In the genomic region with DNA sequence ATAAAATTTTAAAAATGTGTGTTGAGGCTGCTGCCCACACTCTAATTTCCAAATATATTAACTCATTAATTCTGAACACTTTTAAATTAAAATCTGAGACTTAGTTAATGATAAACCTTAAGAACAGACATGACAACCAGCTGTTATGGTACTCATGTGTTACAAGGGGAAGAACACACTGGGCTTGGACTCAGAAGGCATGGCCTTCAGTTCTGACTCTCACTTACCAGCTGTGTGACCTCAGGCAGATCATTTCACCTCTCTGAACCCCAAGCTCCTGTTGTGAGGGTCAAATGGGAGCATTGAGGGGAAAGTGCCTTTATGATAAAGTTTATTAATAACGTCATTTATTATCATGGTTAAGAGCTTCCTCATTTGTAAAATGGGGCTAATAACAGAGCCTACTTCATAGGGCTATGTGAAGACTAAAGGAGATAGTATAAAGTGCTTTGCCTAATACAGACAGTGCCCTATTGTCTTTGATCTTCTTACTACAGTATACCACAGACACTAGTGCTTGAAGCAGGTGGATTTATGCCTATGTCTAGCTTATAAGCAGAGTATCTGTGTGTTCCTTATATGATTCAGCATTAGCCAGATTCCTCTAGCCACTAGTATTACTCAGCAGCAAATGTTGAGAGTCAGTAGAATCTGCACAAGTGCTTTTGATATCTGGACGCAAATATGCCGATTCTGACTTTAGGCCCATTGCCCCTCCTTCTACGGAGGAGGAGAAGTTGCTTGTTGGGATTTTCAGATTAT, we compare ENCODE assay signal across 15 cellular contexts.
DNase-seq lines count a peak whose midpoint lies in the region; ATAC-seq and TF ChIP-seq lines count a peak whose summit lies in the region.
"Had no signal": no experiment of that assay in that cellular context is flagged by ENCODE, and none has a peak within 500 bp of the region (broad histone marks: within the 10 kb centered on the region; RNA-seq: fewer than 3 reads in every experiment).

No MANE protein-coding gene starts in this region.

- H3K9me3 ChIP-seq in naive thymus-derived CD4-positive, alpha-beta T cell (ENCODE audit: control insufficient read depth in 2 of 3, low read length in 3 of 3): no peaks in the 10 kb centered on the region
- H3K9me3 ChIP-seq: left ventricle myocardium inferior had no signal

- no peaks in the 10 kb centered on the region for H3K36me3 ChIP-seq in naive thymus-derived CD4-positive, alpha-beta T cell (ENCODE audit: control insufficient read depth in 2 of 3, insufficient read depth in 3 of 3, low read length in 3 of 3)

- H3K27ac Mint-ChIP-seq in osteocyte (ENCODE audit: unreplicated experiment): no peak overlapping the region
- H3K27ac Mint-ChIP-seq in naive thymus-derived CD4-positive, alpha-beta T cell: no peak overlapping the region
- H3K27ac Mint-ChIP-seq: type B pancreatic cell had no signal

- CTCF ChIA-PET in naive thymus-derived CD4-positive, alpha-beta T cell (lab: Charles Lee): interaction anchor here (0.6 kb wide), 1 partner anchor 95 kb away, joined by 3 read pairs; no protein-coding TSS in a partner anchor

- H3K36me3 Mint-ChIP-seq in osteocyte (ENCODE audit: unreplicated experiment): no peaks in the 10 kb centered on the region
- H3K36me3 Mint-ChIP-seq in naive thymus-derived CD4-positive, alpha-beta T cell: peaks cover 0 to 4% (median 0%) of the 10 kb centered on the region in 5 donors
- H3K36me3 Mint-ChIP-seq: type B pancreatic cell had no signal

- ATAC-seq in GM18505 (IDR thresholded peaks at IDR 0.05; ENCODE audit: unreplicated experiment): peak; percentile 47
- peak; percentile 54 for ATAC-seq in GM21381 (IDR thresholded peaks at IDR 0.05; ENCODE audit: unreplicated experiment)
- ATAC-seq in HG02973 (IDR thresholded peaks at IDR 0.05; ENCODE audit: unreplicated experiment): peak; percentile 70
- ATAC-seq in naive thymus-derived CD4-positive, alpha-beta T cell: no peak
- ATAC-seq: SK-N-SH treated with all-trans-retinoic acid at 6 μM for 48 hours had no signal

- H3K27me3 Mint-ChIP-seq in osteocyte (ENCODE audit: unreplicated experiment): peaks cover 13% of the 10 kb centered on the region
- H3K27me3 Mint-ChIP-seq in naive thymus-derived CD4-positive, alpha-beta T cell: peaks cover 0 to 16% (median 0%) of the 10 kb centered on the region in 5 donors
- H3K27me3 Mint-ChIP-seq: type B pancreatic cell had no signal

- H3K4me1 ChIP-seq in naive thymus-derived CD4-positive, alpha-beta T cell (ENCODE audit: control insufficient read depth in 2 of 2, insufficient read depth in 2 of 2, low read length in 2 of 2): no peaks in the 10 kb centered on the region

- intact Hi-C loops in naive thymus-derived CD4-positive, alpha-beta T cell (cut with micrococcal nuclease): no loop called here

- no peaks in the 10 kb centered on the region for H3K9me3 Mint-ChIP-seq in osteocyte (ENCODE audit: unreplicated experiment)
- peaks cover 0 to 3% (median 0%) of the 10 kb centered on the region in 11 donors for H3K9me3 Mint-ChIP-seq in naive thymus-derived CD4-positive, alpha-beta T cell

- H3K4me3 Mint-ChIP-seq in osteocyte (ENCODE audit: unreplicated experiment): no peak overlapping the region
- H3K4me3 Mint-ChIP-seq in naive thymus-derived CD4-positive, alpha-beta T cell: no peak overlapping the region
- H3K4me3 Mint-ChIP-seq: type B pancreatic cell had no signal

- DNase-seq in NCI-H226: peak; percentile 47
- no peak for DNase-seq in osteocyte (ENCODE audit: extremely low spot score, unreplicated experiment)
- no peak for DNase-seq in naive thymus-derived CD4-positive, alpha-beta T cell
- DNase-seq in inferior parietal cortex (ENCODE audit: extremely low spot score): no peak
- no peak for DNase-seq in HT-29 (ENCODE audit: low spot score)
- DNase-seq: effector memory CD4-positive, alpha-beta T cell; left ventricle myocardium inferior; NCI-H187; NCI-H82 had no signal

- POLR2A ChIA-PET in naive thymus-derived CD4-positive, alpha-beta T cell (lab: Charles Lee): interaction anchor here (0.6 kb wide), 1 partner anchor 338 kb away, joined by 3 read pairs; no protein-coding TSS in a partner anchor

- no peak for TF ChIP-seq CTCF in osteocyte (IDR thresholded peaks at IDR 0.05)

- no peak for TF ChIP-seq POLR2A in GM18505 (IDR thresholded peaks at IDR 0.05; ENCODE audit: borderline replicate concordance, extremely low read depth, insufficient read depth, insufficient read length)

- H3K4me1 Mint-ChIP-seq in osteocyte (ENCODE audit: unreplicated experiment): peaks cover 2% of the 10 kb centered on the region
- H3K4me1 Mint-ChIP-seq in naive thymus-derived CD4-positive, alpha-beta T cell: no peaks in the 10 kb centered on the region

- no peak overlapping the region for H3K4me3 ChIP-seq in naive thymus-derived CD4-positive, alpha-beta T cell (ENCODE audit: low read length)
- H3K4me3 ChIP-seq: left ventricle myocardium inferior, smooth muscle cell had no signal

- no peak overlapping the region for H3K27ac ChIP-seq in naive thymus-derived CD4-positive, alpha-beta T cell (ENCODE audit: low read depth, low read length)
- H3K27ac ChIP-seq: left ventricle myocardium inferior had no signal

- H3K27me3 ChIP-seq in naive thymus-derived CD4-positive, alpha-beta T cell (ENCODE audit: control insufficient read depth in 2 of 2, insufficient read depth in 2 of 2, low read length in 2 of 2): no peaks in the 10 kb centered on the region
